5 cellular contexts compared by ENCODE assay signal in the genomic region with DNA sequence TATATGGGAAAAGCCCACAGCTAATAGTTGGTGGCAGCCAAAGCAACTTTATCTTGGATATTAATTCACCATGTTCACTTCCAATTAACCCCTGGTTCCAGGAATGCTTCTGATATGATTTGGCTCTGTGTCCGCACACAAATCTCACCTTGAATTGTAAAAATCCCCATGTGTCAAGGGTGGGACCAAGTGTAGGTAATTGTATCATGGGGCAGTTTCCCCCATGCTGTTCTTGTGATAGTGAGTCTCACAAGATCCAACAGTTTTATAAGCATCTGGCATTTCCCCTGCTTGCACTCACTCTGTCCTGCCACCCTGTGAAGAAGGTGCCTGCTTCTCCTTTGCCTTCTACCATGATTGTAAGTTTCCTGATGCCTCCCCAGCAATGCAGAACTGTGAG. TPM values are rescaled to one million over a fixed set of nuclear protein-coding genes. Genes with fewer than 3 reads are reported as not detected.
"Had no signal": no experiment of that assay in that cellular context is flagged by ENCODE, and none has a peak within 500 bp of the region (broad histone marks: within the 10 kb centered on the region; RNA-seq: fewer than 3 reads in every experiment).

No MANE protein-coding gene starts in this region.

RNA-seq across cellular contexts. Expression of gene IQCF5, which starts 6.5 kb away (rescaled TPM):
- total RNA-seq: H9, HepG2, HFFc6, HT1080 had no signal
- polyA plus RNA-seq: HepG2, IgD-negative memory B cell had no signal

RNA-seq across cellular contexts. Expression of gene IQCF2, which starts 7.5 kb away (rescaled TPM):
- total RNA-seq: H9, HepG2, HFFc6, HT1080 had no signal
- polyA plus RNA-seq: HepG2, IgD-negative memory B cell had no signal

RNA-seq across cellular contexts. Expression of gene IQCF1, which starts 34.3 kb away (rescaled TPM):
- total RNA-seq: H9, HepG2, HFFc6 had no signal
- polyA plus RNA-seq: HepG2, IgD-negative memory B cell had no signal
